8 cellular contexts compared by ENCODE assay signal in genomic region chrY:24458161-24458560, GRCh38.
DNase-seq lines count a peak whose midpoint lies in the region; ATAC-seq, FAIRE-seq and TF ChIP-seq lines count a peak whose summit lies in the region.
"Not testable (repeated sequence)": the region's sequence is repeated elsewhere in the genome, so short reads cannot be mapped to it uniquely, and the experiment has no call there.

No MANE protein-coding gene starts in this region.

- not testable (repeated sequence) for H3K27ac ChIP-seq in A549; RWPE2 (ENCODE audit: poor library complexity, severe bottlenecking); HepG2 (ENCODE audit: extremely low read length, insufficient read depth, low read length); gastrocnemius medialis

- CTCF ChIA-PET in A549 (lab: Yijun Ruan, JAX); HepG2 (lab: Yijun Ruan, JAX; ENCODE audit: low intra/inter-chr PET ratio, low total read pairs): not testable (repeated sequence)

- H3K4me1 ChIP-seq in A549; RWPE2 (ENCODE audit: insufficient read depth, poor library complexity, severe bottlenecking); HepG2 (ENCODE audit: insufficient read depth, low read length); gastrocnemius medialis: not testable (repeated sequence)

- intact Hi-C loops in Right ventricle myocardium inferior (cut with DNase I); Right ventricle myocardium superior (cut with DNase I); left ventricle myocardium superior (cut with micrococcal nuclease); HepG2 (cut with micrococcal nuclease; ENCODE audit: unreplicated experiment); gastrocnemius medialis (cut with DNase I; ENCODE audit: low total_unique reads): not testable (repeated sequence)

- H3K9ac ChIP-seq in HepG2 (ENCODE audit: insufficient read depth, low read depth, low read length) = not testable (repeated sequence)

- not testable (repeated sequence) for TF ChIP-seq RAD21 in A549 (conservative IDR thresholded peaks at IDR 0.05 in 1 of 2, IDR thresholded peaks at IDR 0.05 in 1 of 2); HepG2 (CRISPR knock-in tag; IDR thresholded peaks at IDR 0.05)

- DNase-seq in A549 (ENCODE audit: low read depth in 1 of 2, low spot score in 1 of 2); RWPE2 (ENCODE audit: low spot score); Right ventricle myocardium inferior (ENCODE audit: missing footprints); Right ventricle myocardium superior; left ventricle myocardium superior; left lobe of liver (ENCODE audit: low spot score); HepG2 (ENCODE audit: low spot score); gastrocnemius medialis: not testable (repeated sequence)

- not testable (repeated sequence) for BruUV-seq in HepG2 (replicated peaks; lab: Mats Ljungman, UMichigan)

- WGBS in A549 (ENCODE audit: missing lambda C conversion rate) = no CpG with 5 or more reads among the region's 5 CpGs
- WGBS in HepG2 (ENCODE audit: low lambda C conversion rate) = no CpG with 5 or more reads among the region's 5 CpGs

- FAIRE-seq in A549 (lab: Jason Lieb, UNC); HepG2 (lab: Jason Lieb, UNC): not testable (repeated sequence)

- TF ChIP-seq POLR2A in A549 (IDR thresholded peaks at IDR 0.05; ENCODE audit: low read length); HepG2 (IDR thresholded peaks at IDR 0.05; ENCODE audit: insufficient read depth in 1 of 2, low read depth in 2 of 2, low read length in 2 of 2); gastrocnemius medialis (IDR thresholded peaks at IDR 0.05): not testable (repeated sequence)

- POLR2A ChIA-PET in A549 (lab: Yijun Ruan, JAX); HepG2 (lab: Yijun Ruan, JAX): not testable (repeated sequence)

- in situ Hi-C loops in HepG2 (cut with HindIII; ENCODE audit: extremely low pct_ligation_motif_present, low pct_unique_long_range_greater_than_20kb); gastrocnemius medialis (cut with MboI; ENCODE audit: low sequenced_read_pairs in 4 of 4): not testable (repeated sequence)

- ATAC-seq in A549 (peak; percentile 67 to 71), RWPE2 (ENCODE audit: low read depth) (peak; percentile 63), Right ventricle myocardium inferior (peak; percentile 61), Right ventricle myocardium superior (ENCODE audit: poor library complexity) (peak; percentile 56), left ventricle myocardium superior (peak; percentile 52), left lobe of liver (peak; percentile 76), HepG2 (peak; percentile 26), gastrocnemius medialis (peak; percentile 88 to 94)

- not testable (repeated sequence) for H3K9me3 ChIP-seq in A549; RWPE2 (ENCODE audit: severe bottlenecking); HepG2 (ENCODE audit: low read length); gastrocnemius medialis

- TF ChIP-seq CTCF in A549 (IDR thresholded peaks at IDR 0.05); RWPE2 (IDR thresholded peaks at IDR 0.05; ENCODE audit: poor library complexity, severe bottlenecking); HepG2 (CRISPR knock-in tag; IDR thresholded peaks at IDR 0.05); gastrocnemius medialis (IDR thresholded peaks at IDR 0.05 in 4 of 5, conservative IDR thresholded peaks at IDR 0.05 in 1 of 5): not testable (repeated sequence)

- not testable (repeated sequence) for H3K36me3 ChIP-seq in RWPE2 (ENCODE audit: low read depth); HepG2 (replicated peaks in 1 of 2; ENCODE audit: control insufficient read depth in 1 of 2, insufficient read depth in 2 of 2, low read length in 2 of 2); gastrocnemius medialis

- H4K20me1 ChIP-seq in HepG2 (ENCODE audit: insufficient read depth, low read length) = not testable (repeated sequence)

- not testable (repeated sequence) for H2AFZ ChIP-seq in HepG2 (ENCODE audit: low read length)

- H3K4me2 ChIP-seq in A549; HepG2 (ENCODE audit: low read depth, low read length): not testable (repeated sequence)

- not testable (repeated sequence) for TF ChIP-seq EP300 in A549 (IDR thresholded peaks at IDR 0.05); HepG2 (IDR thresholded peaks at IDR 0.05; ENCODE audit: low read depth in 2 of 2, low read length in 2 of 2); HepG2 (CRISPR knock-in tag; IDR thresholded peaks at IDR 0.05; ENCODE audit: borderline replicate concordance)

- H3K4me3 ChIP-seq in A549; RWPE2 (ENCODE audit: severe bottlenecking); HepG2 (replicated peaks in 1 of 3; ENCODE audit: insufficient read depth in 1 of 3, low read depth in 2 of 3, low read length in 3 of 3); gastrocnemius medialis: not testable (repeated sequence)

- H3K27me3 ChIP-seq in RWPE2 (ENCODE audit: insufficient read depth, poor library complexity, severe bottlenecking); HepG2 (ENCODE audit: control insufficient read depth in 1 of 2, insufficient read depth in 2 of 2, low read length in 2 of 2); gastrocnemius medialis: not testable (repeated sequence)

- H3K79me2 ChIP-seq in HepG2 (ENCODE audit: insufficient read depth, low read length) = not testable (repeated sequence)

Comparison
In these comparisons a context has a peak if more than half of its experiments do, and no peak if none do; other contexts are left out.
1. ATAC-seq: peak in every context shown above with its lines; median percentile 91 in gastrocnemius medialis; 76 in left lobe of liver; 69 in A549; 63 in RWPE2; 61 in Right ventricle myocardium inferior; 56 in Right ventricle myocardium superior; 52 in left ventricle myocardium superior; 26 in HepG2.